8 cellular contexts compared by ENCODE assay signal in the genomic region with DNA sequence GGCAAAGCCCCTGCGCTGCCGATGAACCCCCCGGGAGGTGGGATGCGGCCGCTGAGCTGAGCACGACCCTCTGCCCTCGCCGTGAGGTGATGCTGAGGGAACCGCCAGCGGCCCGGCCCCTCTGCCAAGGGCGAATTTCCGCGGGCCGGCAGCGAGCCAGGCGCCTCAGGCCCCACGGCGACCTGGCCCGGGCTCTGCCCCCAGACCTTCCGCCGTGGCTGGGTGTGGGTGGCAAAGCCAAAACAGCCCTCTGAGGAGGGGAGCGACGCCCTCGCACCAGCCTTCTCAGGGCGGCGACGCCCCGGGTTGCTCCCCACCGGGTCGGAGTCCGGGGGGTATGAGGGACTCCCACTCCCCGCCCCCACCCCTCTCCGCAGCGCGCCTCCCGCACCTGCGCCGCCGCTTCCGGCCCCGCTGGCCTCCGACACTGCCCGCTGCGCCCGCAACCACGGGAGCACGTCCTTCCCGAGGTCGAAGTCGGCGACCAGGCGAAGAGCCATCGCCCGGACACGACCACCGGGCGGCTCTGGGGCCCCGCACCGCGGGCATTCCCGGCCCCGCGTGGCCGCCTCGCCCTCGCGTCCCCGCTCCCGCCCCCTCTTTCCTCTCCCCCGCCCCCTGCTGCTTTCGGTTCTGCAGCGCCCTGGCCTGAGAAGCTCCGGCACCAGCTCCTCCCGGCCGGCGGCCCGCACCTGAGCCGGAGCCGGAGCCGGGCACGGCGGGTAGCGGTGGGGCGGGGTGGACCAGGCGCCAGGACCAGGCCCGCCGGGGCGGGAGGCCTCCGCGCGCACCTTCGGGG. TPM values are rescaled to one million over a fixed set of nuclear protein-coding genes. Genes with fewer than 3 reads are reported as not detected.
A peak's percentile ranks its signal among the peaks of the same experiment; 100 is the strongest.
DNase-seq lines count a peak whose midpoint lies in the region; ATAC-seq and TF ChIP-seq lines count a peak whose summit lies in the region.

TSS of gene GSAP (minus strand) at position 528 of the 799 bp plus-strand sequence. CDS start at position 500, 28 bp downstream.

- no peaks in the 10 kb centered on the region for H3K9me3 Mint-ChIP-seq in WTC11

- H3K4me1 Mint-ChIP-seq in WTC11: peaks cover 41% of the 10 kb centered on the region

- no peaks in the 10 kb centered on the region for H3K36me3 Mint-ChIP-seq in WTC11

- H3K9me2 ChIP-seq in DOHH2 (replicated peaks; ENCODE audit: control insufficient read depth, low read length): no peaks in the 10 kb centered on the region
- H3K9me2 ChIP-seq in Karpas-422 (replicated peaks; ENCODE audit: insufficient read depth, low read length): no peaks in the 10 kb centered on the region

- no peak within 1 kb of the TSS for H3K27ac ChIP-seq in DOHH2 (ENCODE audit: low read depth, low read length)
- no peak within 1 kb of the TSS for H3K27ac ChIP-seq in Karpas-422 (ENCODE audit: low read length)

- peak within 1 kb of the TSS; percentile 68 for H3K4me2 ChIP-seq in DOHH2 (ENCODE audit: low read length)
- H3K4me2 ChIP-seq in Karpas-422 (ENCODE audit: low read depth, low read length, poor library complexity, severe bottlenecking): peak within 1 kb of the TSS; percentile 77

- H3K79me2 ChIP-seq in DOHH2 (ENCODE audit: control insufficient read depth, low read length) (no peaks in the 10 kb centered on the region), Karpas-422 (ENCODE audit: low read length) (no peaks in the 10 kb centered on the region)

- TF ChIP-seq CTCF in DOHH2 (IDR thresholded peaks at IDR 0.05; ENCODE audit: low read depth, low read length, poor library complexity, severe bottlenecking) (no peak), WTC11 (IDR thresholded peaks at IDR 0.05) (no peak)

- ATAC-seq in GM21526 (IDR thresholded peaks at IDR 0.05; ENCODE audit: low FRiP score, unreplicated experiment) (peak; percentile 51), WTC11 (peak; percentile 76), left colon (peak; percentile 92)

- DNase-seq in Karpas-422: no peak
- peak; percentile 57 for DNase-seq in WTC11 (ENCODE audit: low spot score)
- DNase-seq in cerebellum (ENCODE audit: low spot score): peak; percentile 12
- peak; percentile 75 to 78 for DNase-seq in left colon
- DNase-seq in stimulated activated CD4-positive, alpha-beta T cell treated with anti-CD3 and anti-CD28 coated beads, Interleukin-4, amount 100 ng/mL, for 1 hour: peak; percentile 45
- no peak for DNase-seq in amniotic stem cell (lab: John Stamatoyannopoulos, UW)

- H2AFZ ChIP-seq in Karpas-422 (ENCODE audit: low read length): peak within 1 kb of the TSS; percentile 56

- H3K4me3 ChIP-seq in DOHH2 (ENCODE audit: low read length): peak within 1 kb of the TSS; percentile 57
- peak within 1 kb of the TSS; percentile 67 for H3K4me3 ChIP-seq in Karpas-422 (ENCODE audit: low read length)

- peak within 1 kb of the TSS; percentile 60 for H3K4me3 Mint-ChIP-seq in WTC11

- H4K20me1 ChIP-seq in DOHH2 (ENCODE audit: control insufficient read depth, insufficient read depth, low read depth, low read length): no peaks in the 10 kb centered on the region
- H4K20me1 ChIP-seq in Karpas-422 (ENCODE audit: insufficient read depth, low read depth, low read length): no peaks in the 10 kb centered on the region

- POLR2A ChIA-PET in WTC11 (lab: Charles Lee): no interaction called here

- peak within 1 kb of the TSS; percentile 58 for H3K9ac ChIP-seq in Karpas-422 (ENCODE audit: low read length)

- H3K27me3 ChIP-seq in DOHH2 (ENCODE audit: control insufficient read depth, low read length) (peaks cover 73% of the 10 kb centered on the region), Karpas-422 (ENCODE audit: low read length) (no peaks in the 10 kb centered on the region)

- H3K4me1 ChIP-seq in DOHH2 (ENCODE audit: control insufficient read depth, low read length) (peaks cover 16% of the 10 kb centered on the region), Karpas-422 (ENCODE audit: low read length) (peaks cover 22% of the 10 kb centered on the region)

- H3K36me3 ChIP-seq in DOHH2 (ENCODE audit: control insufficient read depth, low read length) (no peaks in the 10 kb centered on the region), Karpas-422 (ENCODE audit: insufficient read depth, low read length) (no peaks in the 10 kb centered on the region)

- no peaks in the 10 kb centered on the region for H3F3A ChIP-seq in DOHH2 (ENCODE audit: control insufficient read depth, insufficient read depth)

- H3K27ac Mint-ChIP-seq in WTC11: no peak within 1 kb of the TSS

- peaks cover 38% of the 10 kb centered on the region for H3K27me3 Mint-ChIP-seq in WTC11 (ENCODE audit: low read depth)

- intact Hi-C loops in left colon (cut with DNase I, micrococcal nuclease): no loop called here

- H3K9me3 ChIP-seq in DOHH2 (ENCODE audit: control insufficient read depth, insufficient read depth, low read length) (no peaks in the 10 kb centered on the region), Karpas-422 (ENCODE audit: low read length) (no peaks in the 10 kb centered on the region)

- CTCF ChIA-PET in WTC11 (lab: Charles Lee): interaction anchor here (0.6 to 1.5 kb wide), 5 partner anchors 10 to 169 kb away, joined by 3 to 8 read pairs (median 3); no protein-coding TSS in a partner anchor

TF ChIP-seq in WTC11, 78 proteins besides CTCF, POLR2A, EP300 and RAD21 (continues in another document):
- TF ChIP-seq ZMAT4 (CRISPR knock-in tag; IDR thresholded peaks at IDR 0.05): no peak
- TF ChIP-seq ATF2 (CRISPR knock-in tag; IDR thresholded peaks at IDR 0.05; ENCODE audit: borderline replicate concordance, low read depth): no peak
- TF ChIP-seq ETV6 (CRISPR knock-in tag; IDR thresholded peaks at IDR 0.05): no peak; the same call in 1 of the 2 replicates
- no peak for TF ChIP-seq NR2C2 (CRISPR knock-in tag; IDR thresholded peaks at IDR 0.05)
- TF ChIP-seq, protein P1, sequence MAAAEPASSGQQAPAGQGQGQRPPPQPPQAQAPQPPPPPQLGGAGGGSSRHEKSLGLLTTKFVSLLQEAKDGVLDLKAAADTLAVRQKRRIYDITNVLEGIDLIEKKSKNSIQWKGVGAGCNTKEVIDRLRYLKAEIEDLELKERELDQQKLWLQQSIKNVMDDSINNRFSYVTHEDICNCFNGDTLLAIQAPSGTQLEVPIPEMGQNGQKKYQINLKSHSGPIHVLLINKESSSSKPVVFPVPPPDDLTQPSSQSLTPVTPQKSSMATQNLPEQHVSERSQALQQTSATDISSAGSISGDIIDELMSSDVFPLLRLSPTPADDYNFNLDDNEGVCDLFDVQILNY (CRISPR knock-in tag; IDR thresholded peaks at IDR 0.05): peak; percentile 37; the same call in 1 of the 2 replicates
- TF ChIP-seq ATF1 (CRISPR knock-in tag; IDR thresholded peaks at IDR 0.05): no peak
- no peak for TF ChIP-seq USF1 (CRISPR knock-in tag; IDR thresholded peaks at IDR 0.05)
- no peak for TF ChIP-seq IRF2 (CRISPR knock-in tag; IDR thresholded peaks at IDR 0.05; ENCODE audit: borderline replicate concordance, low read depth)
- TF ChIP-seq, protein P2, sequence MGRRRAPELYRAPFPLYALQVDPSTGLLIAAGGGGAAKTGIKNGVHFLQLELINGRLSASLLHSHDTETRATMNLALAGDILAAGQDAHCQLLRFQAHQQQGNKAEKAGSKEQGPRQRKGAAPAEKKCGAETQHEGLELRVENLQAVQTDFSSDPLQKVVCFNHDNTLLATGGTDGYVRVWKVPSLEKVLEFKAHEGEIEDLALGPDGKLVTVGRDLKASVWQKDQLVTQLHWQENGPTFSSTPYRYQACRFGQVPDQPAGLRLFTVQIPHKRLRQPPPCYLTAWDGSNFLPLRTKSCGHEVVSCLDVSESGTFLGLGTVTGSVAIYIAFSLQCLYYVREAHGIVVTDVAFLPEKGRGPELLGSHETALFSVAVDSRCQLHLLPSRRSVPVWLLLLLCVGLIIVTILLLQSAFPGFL (CRISPR knock-in tag; IDR thresholded peaks at IDR 0.05; ENCODE audit: borderline replicate concordance): no peak
- no peak for TF ChIP-seq HMGA2 (CRISPR knock-in tag; IDR thresholded peaks at IDR 0.05)
- TF ChIP-seq TCF7 (CRISPR knock-in tag; IDR thresholded peaks at IDR 0.05; ENCODE audit: low read depth): 0 out of 2 replicates have a peak, but pooled peaks have one; percentile 31
- peak; percentile 91 for TF ChIP-seq ZNF423 (CRISPR knock-in tag; IDR thresholded peaks at IDR 0.05)
- TF ChIP-seq PRRX2 (CRISPR knock-in tag; IDR thresholded peaks at IDR 0.05): no peak
- TF ChIP-seq NFE2L1 (CRISPR knock-in tag; IDR thresholded peaks at IDR 0.05): no peak
- no peak for TF ChIP-seq ZNF416 (CRISPR knock-in tag; IDR thresholded peaks at IDR 0.05)
- TF ChIP-seq SMAD4 (CRISPR knock-in tag; IDR thresholded peaks at IDR 0.05): no peak
- no peak for TF ChIP-seq KAT7 (CRISPR knock-in tag; IDR thresholded peaks at IDR 0.05; ENCODE audit: borderline replicate concordance)

RNA-seq across cellular contexts. Expression of gene GSAP, which starts in this region (rescaled TPM):
- 1.3 and 7.1 TPM in 2 replicates for total RNA-seq in Karpas-422 (2014; rRNA removed; shearing (Covaris generic); ENCODE audit: low replicate concordance)
- 1.5 to 2.0 TPM (median 1.6 TPM) in 3 replicates for total RNA-seq in WTC11 (2021)
- 14.2 TPM for total RNA-seq in cerebellum
- total RNA-seq in left colon: 1 to 10 TPM; 7.9 to 8.0 TPM

Comparison
In these comparisons a context has a peak if more than half of its experiments do, and no peak if none do; other contexts are left out.
1. DNase-seq: peak in WTC11 (single experiment), cerebellum (single experiment), left colon (2 of 2) and stimulated activated CD4-positive, alpha-beta T cell treated with anti-CD3 and anti-CD28 coated beads, Interleukin-4, amount 100 ng/mL, for 1 hour (single experiment); none in Karpas-422 (single experiment) and amniotic stem cell (single experiment).
2. Peak in every context shown above with its lines, with median percentiles within 50 percentile points of each other: ATAC-seq.